Comparison of ENCODE assay signal across 1 cellular context in the genomic region with DNA sequence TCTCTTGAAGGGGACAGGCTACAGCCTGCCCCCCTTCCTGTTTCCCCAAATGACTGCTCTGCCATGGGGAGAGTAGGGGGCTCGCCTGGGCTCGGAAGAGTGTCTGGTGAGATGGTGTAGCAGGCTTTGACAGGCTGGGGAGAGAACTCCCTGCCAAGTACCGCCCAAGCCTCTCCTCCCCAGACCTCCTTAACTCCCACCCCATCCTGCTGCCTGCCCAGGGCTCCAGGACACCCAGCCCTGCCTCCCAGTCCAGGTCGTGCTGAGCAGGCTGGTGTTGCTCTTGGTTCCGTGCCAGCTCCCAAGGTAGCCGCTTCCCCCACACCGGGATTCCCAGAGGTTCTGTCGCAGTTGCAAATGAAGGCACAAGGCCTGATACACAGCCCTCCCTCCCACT.
TF ChIP-seq lines count a peak whose summit lies in the region.

No MANE protein-coding gene starts in this region.

TF ChIP-seq in K562, 482 proteins besides CTCF, POLR2A, EP300 and RAD21 (continued from another document):
- TF ChIP-seq RBM22 (IDR thresholded peaks at IDR 0.05; ENCODE audit: low read depth, low read length, poor library complexity, severe bottlenecking) (peak; percentile 16), POLR2G (IDR thresholded peaks at IDR 0.05; ENCODE audit: low read depth, low read length) (peak; percentile 73), HSF4 (CRISPR knock-in tag; IDR thresholded peaks at IDR 0.05; ENCODE audit: borderline replicate concordance) (no peak), TGIF2 (CRISPR knock-in tag; IDR thresholded peaks at IDR 0.05) (no peak), YY1 (IDR thresholded peaks at IDR 0.05; ENCODE audit: borderline replicate concordance in 1 of 3, control insufficient read depth in 1 of 3, extremely low read depth in 1 of 3, insufficient read depth in 3 of 3, insufficient read length in 1 of 3, insufficient replicate concordance in 2 of 3, low read depth in 1 of 3, low read length in 2 of 3) (no peak)
- TF ChIP-seq, protein P1, sequence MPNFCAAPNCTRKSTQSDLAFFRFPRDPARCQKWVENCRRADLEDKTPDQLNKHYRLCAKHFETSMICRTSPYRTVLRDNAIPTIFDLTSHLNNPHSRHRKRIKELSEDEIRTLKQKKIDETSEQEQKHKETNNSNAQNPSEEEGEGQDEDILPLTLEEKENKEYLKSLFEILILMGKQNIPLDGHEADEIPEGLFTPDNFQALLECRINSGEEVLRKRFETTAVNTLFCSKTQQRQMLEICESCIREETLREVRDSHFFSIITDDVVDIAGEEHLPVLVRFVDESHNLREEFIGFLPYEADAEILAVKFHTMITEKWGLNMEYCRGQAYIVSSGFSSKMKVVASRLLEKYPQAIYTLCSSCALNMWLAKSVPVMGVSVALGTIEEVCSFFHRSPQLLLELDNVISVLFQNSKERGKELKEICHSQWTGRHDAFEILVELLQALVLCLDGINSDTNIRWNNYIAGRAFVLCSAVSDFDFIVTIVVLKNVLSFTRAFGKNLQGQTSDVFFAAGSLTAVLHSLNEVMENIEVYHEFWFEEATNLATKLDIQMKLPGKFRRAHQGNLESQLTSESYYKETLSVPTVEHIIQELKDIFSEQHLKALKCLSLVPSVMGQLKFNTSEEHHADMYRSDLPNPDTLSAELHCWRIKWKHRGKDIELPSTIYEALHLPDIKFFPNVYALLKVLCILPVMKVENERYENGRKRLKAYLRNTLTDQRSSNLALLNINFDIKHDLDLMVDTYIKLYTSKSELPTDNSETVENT (CRISPR knock-in tag; IDR thresholded peaks at IDR 0.05) = no peak
